20 cellular contexts compared by ENCODE assay signal in genomic region chr17:38602453-38602852, GRCh38. TPM values are rescaled to one million over a fixed set of nuclear protein-coding genes. Genes with fewer than 3 reads are reported as not detected.
DNase-seq lines count a peak whose midpoint lies in the region; TF ChIP-seq lines count a peak whose summit lies in the region.
"Had no signal": no experiment of that assay in that cellular context is flagged by ENCODE, and none has a peak within 500 bp of the region (broad histone marks: within the 10 kb centered on the region; RNA-seq: fewer than 3 reads in every experiment).

No MANE protein-coding gene starts in this region.

- H3K4me3 ChIP-seq in AG10803 (ENCODE audit: low read length) (no peak overlapping the region), HUES48 (ENCODE audit: low read depth, low read length) (peak overlapping the region; percentile 38), ectodermal cell (ENCODE audit: insufficient read depth, low read depth, low read length) (no peak overlapping the region), muscle layer of colon (ENCODE audit: low read depth in 1 of 2, low read length in 2 of 2) (no peak overlapping the region)
- H3K4me3 ChIP-seq: GM12878, left lung, psoas muscle had no signal

- H3K27ac ChIP-seq in HUES48 (ENCODE audit: low read depth, low read length) (peak overlapping the region; percentile 72), ectodermal cell (ENCODE audit: insufficient read depth, low read depth, low read length, poor library complexity, severe bottlenecking) (peak overlapping the region; percentile 68), muscle layer of colon (ENCODE audit: low read depth, low read length) (peak overlapping the region; percentile 42)
- H3K27ac ChIP-seq: left lung, psoas muscle had no signal

- 20 to 23% methylated on average over 2 of the region's 2 CpGs for WGBS in ectodermal cell, 2 experiments

- no peaks in the 10 kb centered on the region for H3K36me3 ChIP-seq in HUES48 (ENCODE audit: control insufficient read depth, insufficient read depth, low read length)
- no peaks in the 10 kb centered on the region for H3K36me3 ChIP-seq in ectodermal cell (ENCODE audit: control insufficient read depth, insufficient read depth, low read length)
- H3K36me3 ChIP-seq in muscle layer of colon (ENCODE audit: insufficient read depth, low read length), result no peaks in the 10 kb centered on the region
- H3K36me3 ChIP-seq: left lung had no signal

- H3K4me1 ChIP-seq in HUES48 (ENCODE audit: control insufficient read depth, insufficient read depth, low read length) (peaks cover 59% of the 10 kb centered on the region), ectodermal cell (ENCODE audit: control insufficient read depth, insufficient read depth, low read length) (peaks cover 79% of the 10 kb centered on the region), muscle layer of colon (ENCODE audit: insufficient read depth, low read length) (peaks cover 27% of the 10 kb centered on the region)

- H3K9me3 ChIP-seq in HUES48 (ENCODE audit: control insufficient read depth, insufficient read depth, low read length) (no peaks in the 10 kb centered on the region), ectodermal cell (ENCODE audit: control insufficient read depth, low read length) (no peaks in the 10 kb centered on the region), muscle layer of colon (ENCODE audit: low read length) (no peaks in the 10 kb centered on the region)
- H3K9me3 ChIP-seq: left lung, psoas muscle had no signal

- peak; percentile 23 for DNase-seq in AG10803 (ENCODE audit: low read depth)
- DNase-seq in middle frontal gyrus (ENCODE audit: extremely low spot score, low spot score), result no peak
- DNase-seq in posterior vena cava (ENCODE audit: low spot score), result no peak
- no peak for DNase-seq in NCI-H748 (lab: John Stamatoyannopoulos, UW; ENCODE audit: unreplicated experiment)
- no peak for DNase-seq in activated T-cell treated with anti-CD3 and anti-CD28 coated beads, Interleukin-2, amount 50 U/mL, for 1 hour
- DNase-seq: activated CD8-positive, alpha-beta memory T cell treated with anti-CD3 and anti-CD28 coated beads, Interleukin-2, amount 10 ng/mL, durations not matched to agents 7 days and 5 days; activated gamma-delta T cell treated with Interleukin-2 at 50 U/mL for 16 hours; COR-L47; GOT3; hippocampal formation; SIG-M5; stimulated activated CD4-positive, alpha-beta T cell treated with anti-CD3 and anti-CD28 coated beads, Interleukin-15, amount 100 ng/mL, for 24 hours; stimulated activated naive CD8-positive, alpha-beta T cell treated with anti-CD3 and anti-CD28 coated beads, Interleukin-15, Interleukin-2, amounts not matched to agents 100 U/mL and 50 U/mL, for 24 hours; T-helper 2 cell had no signal

- intact Hi-C loops in posterior vena cava (cut with DNase I), result no loop called here

- H3K9ac ChIP-seq in HUES48 (ENCODE audit: low read depth, low read length) (no peak overlapping the region), muscle layer of colon (ENCODE audit: low read length) (no peak overlapping the region)

- TF ChIP-seq CTCF in AG10803 (conservative IDR thresholded peaks at IDR 0.05; ENCODE audit: low read length), result no peak

- H3K27me3 ChIP-seq in HUES48 (ENCODE audit: control insufficient read depth, insufficient read depth, low read length) (peaks cover 57% of the 10 kb centered on the region), ectodermal cell (ENCODE audit: control insufficient read depth, insufficient read depth, low read length, poor library complexity, severe bottlenecking) (peaks cover 5% of the 10 kb centered on the region), muscle layer of colon (ENCODE audit: control insufficient read depth in 1 of 2, insufficient read depth in 2 of 2, low read length in 2 of 2) (peaks cover 0 to 28% of the 10 kb centered on the region in 2 donors)

RNA-seq across cellular contexts. Expression of gene SRCIN1, which starts 3.3 kb away (rescaled TPM):
- 11.5 TPM for polyA plus RNA-seq in ectodermal cell (2013, experiment 1 of 4)
- polyA plus RNA-seq in ectodermal cell (2013, experiment 2 of 4), result 11.6 TPM
- polyA plus RNA-seq in ectodermal cell (2013, experiment 3 of 4), result 9.0 TPM
- 10.6 TPM for polyA plus RNA-seq in ectodermal cell (2013, experiment 4 of 4)
- 1 to 10 TPM in 1 of 2 donors, under 1 TPM in 1; 0.93 to 1.2 TPM for total RNA-seq in posterior vena cava
